In the genomic region with DNA sequence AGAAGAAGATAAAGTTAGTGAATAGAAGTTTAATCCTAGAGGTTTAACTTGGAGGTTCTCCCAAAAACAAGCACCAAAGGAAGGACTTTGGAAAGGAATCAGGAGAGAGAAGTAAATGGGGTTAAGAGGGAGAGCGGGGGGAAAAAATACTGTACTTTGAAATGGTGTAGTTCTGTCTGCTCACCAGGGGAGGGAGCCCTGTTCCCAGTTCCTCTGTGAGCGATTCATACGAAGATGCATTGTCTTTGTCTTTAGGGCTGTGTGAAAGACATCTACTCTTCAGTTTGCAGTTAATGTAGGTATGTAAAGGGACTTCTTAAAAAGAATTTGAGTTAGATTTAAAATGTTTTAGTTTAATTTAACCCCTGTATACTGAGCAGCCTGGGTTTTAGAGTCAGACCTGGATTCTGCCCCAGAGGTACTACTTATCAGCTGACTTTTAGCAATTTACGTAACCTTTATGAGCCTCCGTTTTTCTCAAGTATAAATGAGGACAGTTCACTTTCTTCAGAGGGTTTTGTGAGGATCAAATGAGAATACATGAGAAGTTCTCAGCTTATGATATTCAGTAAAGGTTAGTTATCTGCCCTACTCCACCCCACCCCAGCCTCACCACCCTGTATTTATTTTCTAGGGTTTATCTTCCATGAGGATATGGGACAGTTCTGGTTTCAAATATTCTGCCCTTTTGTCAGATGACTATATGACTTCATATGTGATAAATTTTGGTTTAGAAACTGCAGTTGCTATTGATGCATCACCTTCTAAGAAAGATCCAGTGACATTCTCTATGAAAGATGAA, we compare ENCODE assay signal across 8 cellular contexts.
DNase-seq lines count a peak whose midpoint lies in the region; ATAC-seq and TF ChIP-seq lines count a peak whose summit lies in the region.

No MANE protein-coding gene starts in this region.

- H3K27me3 ChIP-seq in colonic mucosa (peaks cover 11% of the 10 kb centered on the region), right lobe of liver (no peaks in the 10 kb centered on the region)

- 16% methylated on average over 5 of the region's 5 CpGs for WGBS in right lobe of liver (ENCODE audit: insufficient coverage, low coverage, low lambda C conversion rate, missing lambda C conversion rate)

- intact Hi-C loops in colonic mucosa (cut with DNase I) (loop anchor here (5.0 kb wide), 2 partner anchors 125 to 210 kb away; no protein-coding TSS in a partner anchor), right lobe of liver (cut with DNase I) (loop anchor here in 1 of 2 donors (10.0 kb wide), 1 partner anchor 132 kb away; no protein-coding TSS in a partner anchor)

- H3K4me1 ChIP-seq in colonic mucosa (no peaks in the 10 kb centered on the region), right lobe of liver (peaks cover 0 to 29% (median 11%) of the 10 kb centered on the region in 4 donors)

- H3K27ac ChIP-seq in colonic mucosa, result no peak overlapping the region
- no peak overlapping the region for H3K27ac ChIP-seq in right lobe of liver

- DNase-seq in activated gamma-delta T cell treated with Interleukin-2 at 50 U/mL for 16 hours (peak; percentile 68), activated gamma-delta T cell (lab: John Stamatoyannopoulos, UW) (no peak), NCI-H345 (lab: John Stamatoyannopoulos, UW) (peak; percentile 63), colonic mucosa (peak; percentile 58), right lobe of liver (no peak)
- peak; percentile 27 to 48 for DNase-seq in activated CD4-positive, alpha-beta T cell treated with anti-CD3 and anti-CD28 coated beads for 24 hours (ENCODE audit: low read depth in 2 of 2)
- DNase-seq in stimulated activated CD8-positive, alpha-beta memory T cell treated with anti-CD3 and anti-CD28 coated beads, Interleukin-2, amount 100 ng/mL, for 1 hour (ENCODE audit: low read depth in 2 of 2), result peak; percentile 39 to 44

- H3K9me3 ChIP-seq in colonic mucosa (no peaks in the 10 kb centered on the region), right lobe of liver (no peaks in the 10 kb centered on the region)

- no peak overlapping the region for H3K9ac ChIP-seq in colonic mucosa (ENCODE audit: low read depth in 2 of 2, low read length in 2 of 2)

- ATAC-seq in HG03108 (IDR thresholded peaks at IDR 0.05; ENCODE audit: unreplicated experiment), result peak; percentile 63
- ATAC-seq in right lobe of liver, result peak; percentile 91 to 97 (median 94)

- TF ChIP-seq CTCF in colonic mucosa (IDR thresholded peaks at IDR 0.05), result peak; percentile 61
- TF ChIP-seq CTCF in right lobe of liver (IDR thresholded peaks at IDR 0.05), result peak; percentile 80 to 91 (median 85)

- H3K36me3 ChIP-seq in colonic mucosa (no peaks in the 10 kb centered on the region), right lobe of liver (no peaks in the 10 kb centered on the region)

- H3K4me3 ChIP-seq in colonic mucosa, result no peak overlapping the region
- H3K4me3 ChIP-seq in right lobe of liver, result no peak overlapping the region

- TF ChIP-seq POLR2A in right lobe of liver (IDR thresholded peaks at IDR 0.05), result no peak

Comparison
In these comparisons a context has a peak if more than half of its experiments do, and no peak if none do; other contexts are left out.
1. DNase-seq: peak in activated gamma-delta T cell treated with Interleukin-2 at 50 U/mL for 16 hours (single experiment), NCI-H345 (single experiment), activated CD4-positive, alpha-beta T cell treated with anti-CD3 and anti-CD28 coated beads for 24 hours (2 of 2), colonic mucosa (single experiment) and stimulated activated CD8-positive, alpha-beta memory T cell treated with anti-CD3 and anti-CD28 coated beads, Interleukin-2, amount 100 ng/mL, for 1 hour (2 of 2); none in activated gamma-delta T cell (single experiment) and right lobe of liver (0 of 3).